In genomic region chr3:119498188-119498987, GRCh38 we compare ENCODE assay signal across 7 cellular contexts. TPM values are rescaled to one million over a fixed set of nuclear protein-coding genes. Genes with fewer than 3 reads are reported as not detected.
A peak's percentile ranks its signal among the peaks of the same experiment; 100 is the strongest.
DNase-seq lines count a peak whose midpoint lies in the region; ATAC-seq and TF ChIP-seq lines count a peak whose summit lies in the region.

A gene with protein sequence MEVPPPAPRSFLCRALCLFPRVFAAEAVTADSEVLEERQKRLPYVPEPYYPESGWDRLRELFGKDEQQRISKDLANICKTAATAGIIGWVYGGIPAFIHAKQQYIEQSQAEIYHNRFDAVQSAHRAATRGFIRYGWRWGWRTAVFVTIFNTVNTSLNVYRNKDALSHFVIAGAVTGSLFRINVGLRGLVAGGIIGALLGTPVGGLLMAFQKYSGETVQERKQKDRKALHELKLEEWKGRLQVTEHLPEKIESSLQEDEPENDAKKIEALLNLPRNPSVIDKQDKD (plus strand): TSS chr3:119498547. CDS start chr3:119498734, 187 bp downstream.

- peaks cover 38% of the 10 kb centered on the region for H3K79me2 ChIP-seq in hepatocyte

- H3K4me3 ChIP-seq in hepatocyte = peak within 1 kb of the TSS; percentile 68

- peaks cover 24% of the 10 kb centered on the region for H3K4me1 ChIP-seq in hepatocyte (ENCODE audit: insufficient read depth)

- no peak for TF ChIP-seq CTCF in hepatocyte (IDR thresholded peaks at IDR 0.05; ENCODE audit: poor library complexity)

- WGBS in hepatocyte (ENCODE audit: low lambda C conversion rate, missing lambda C conversion rate) = under 1% methylated on average over 57 of the region's 57 CpGs

- peak within 1 kb of the TSS; percentile 98 for H3K27ac ChIP-seq in hepatocyte

- no peaks in the 10 kb centered on the region for H3K9me3 ChIP-seq in hepatocyte (ENCODE audit: low read depth)

- ATAC-seq in GM18508 (IDR thresholded peaks at IDR 0.05; ENCODE audit: insufficient read depth, unreplicated experiment) (peak; percentile 77), HG03025 (IDR thresholded peaks at IDR 0.05; ENCODE audit: low FRiP score, unreplicated experiment) (peak; percentile 97)

- peak within 1 kb of the TSS; percentile 94 for H2AFZ ChIP-seq in hepatocyte

- H3K4me2 ChIP-seq in hepatocyte = peak within 1 kb of the TSS; percentile 90

- H3K9me2 ChIP-seq in hepatocyte (replicated peaks; ENCODE audit: insufficient read depth) = no peaks in the 10 kb centered on the region

- no peaks in the 10 kb centered on the region for H3K36me3 ChIP-seq in hepatocyte (replicated peaks; ENCODE audit: insufficient read depth, low read depth)

- DNase-seq in NCI-H2081 (lab: John Stamatoyannopoulos, UW) (peak; percentile 95 to 98), T1000 (lab: John Stamatoyannopoulos, UW) (peak; percentile 86), astrocyte of the hippocampus (ENCODE audit: low read depth, low spot score) (peak; percentile 98), hepatocyte (ENCODE audit: low spot score) (peak; percentile 98), renal cortical epithelial cell (ENCODE audit: low read depth) (peak; percentile 94)

- no peaks in the 10 kb centered on the region for H3K27me3 ChIP-seq in hepatocyte

- H4K20me1 ChIP-seq in hepatocyte (ENCODE audit: insufficient read depth, poor library complexity, severe bottlenecking) = no peaks in the 10 kb centered on the region

RNA-seq across cellular contexts. Expression of the gene that starts here (rescaled TPM):
- 47.8 and 52.7 TPM in 2 replicates for total RNA-seq in hepatocyte
- polyA plus RNA-seq in hepatocyte = 140 and 155 TPM in 2 replicates
- total RNA-seq in renal cortical epithelial cell = 57.7 and 79.2 TPM in 2 replicates

Comparison
In these comparisons a context has a peak if more than half of its experiments do, and no peak if none do; other contexts are left out.
1. Peak in every context shown above with its lines: DNase-seq, ATAC-seq, H3K4me3 ChIP-seq and H3K27ac ChIP-seq.